In genomic region chr4:74157743-74158560, GRCh38 we compare ENCODE assay signal across 8 cellular contexts.
DNase-seq lines count a peak whose midpoint lies in the region; ATAC-seq and TF ChIP-seq lines count a peak whose summit lies in the region.

TSS of gene MTHFD2L (plus strand) at chr4:74158118. CDS start at chr4:74158139, 21 bp downstream.

- H3K27ac Mint-ChIP-seq in central memory CD8-positive, alpha-beta T cell (ENCODE audit: low read depth): peak within 1 kb of the TSS; percentile 64

- peaks cover 9% of the 10 kb centered on the region for H3K36me3 Mint-ChIP-seq in central memory CD8-positive, alpha-beta T cell (ENCODE audit: insufficient read depth)

- TF ChIP-seq CTCF in AG09319 (IDR thresholded peaks at IDR 0.05; ENCODE audit: low read depth, low read length): no peak

- H3K4me3 Mint-ChIP-seq in central memory CD8-positive, alpha-beta T cell: peak within 1 kb of the TSS; percentile 86

- no peaks in the 10 kb centered on the region for H3K9me3 Mint-ChIP-seq in central memory CD8-positive, alpha-beta T cell

- peaks cover 19% of the 10 kb centered on the region for H3K4me1 Mint-ChIP-seq in central memory CD8-positive, alpha-beta T cell

- peak; percentile 97 for ATAC-seq in HG03175 (IDR thresholded peaks at IDR 0.05; ENCODE audit: unreplicated experiment)
- ATAC-seq in central memory CD8-positive, alpha-beta T cell (replicated peaks; ENCODE audit: extremely low read depth, poor library complexity, severe bottlenecking): peak; percentile 90

- peaks cover 19% of the 10 kb centered on the region for H3K27me3 Mint-ChIP-seq in central memory CD8-positive, alpha-beta T cell

- peak; percentile 88 for DNase-seq in AG09319 (ENCODE audit: extremely low read depth, low read depth)
- DNase-seq in NCI-H2227 treated with DMSO at 0.1 percent for 48 hours (lab: John Stamatoyannopoulos, UW): peak; percentile 84
- DNase-seq in activated CD4-positive, CD25-positive, alpha-beta regulatory T cell (lab: John Stamatoyannopoulos, UW): peak; percentile 56 to 65 (median 60)
- DNase-seq in central memory CD8-positive, alpha-beta T cell (ENCODE audit: low spot score in 2 of 2): peak; percentile 63
- DNase-seq in iris pigment epithelial cell (ENCODE audit: low read depth): peak; percentile 94
- peak; percentile 65 to 80 for DNase-seq in stimulated activated CD4-positive, alpha-beta T cell treated with anti-CD3 and anti-CD28 coated beads, Interleukin-12 subunit alpha, Interleukin-12 subunit beta, amount 100 ng/mL, for 24 hours (ENCODE audit: low read depth in 2 of 2)

- peak; percentile 98 for TF ChIP-seq POLR2A in GM18951 (IDR thresholded peaks at IDR 0.05; ENCODE audit: extremely low read depth, insufficient read depth, insufficient read length)

- in situ Hi-C loops in GM18951 (cut with MboI; ENCODE audit: low sequenced_read_pairs, unreplicated experiment): no loop called here

Comparison
In these comparisons a context has a peak if more than half of its experiments do, and no peak if none do; other contexts are left out.
1. Peak in every context shown above with its lines: DNase-seq and ATAC-seq.